8 cellular contexts compared by ENCODE assay signal in the genomic region with DNA sequence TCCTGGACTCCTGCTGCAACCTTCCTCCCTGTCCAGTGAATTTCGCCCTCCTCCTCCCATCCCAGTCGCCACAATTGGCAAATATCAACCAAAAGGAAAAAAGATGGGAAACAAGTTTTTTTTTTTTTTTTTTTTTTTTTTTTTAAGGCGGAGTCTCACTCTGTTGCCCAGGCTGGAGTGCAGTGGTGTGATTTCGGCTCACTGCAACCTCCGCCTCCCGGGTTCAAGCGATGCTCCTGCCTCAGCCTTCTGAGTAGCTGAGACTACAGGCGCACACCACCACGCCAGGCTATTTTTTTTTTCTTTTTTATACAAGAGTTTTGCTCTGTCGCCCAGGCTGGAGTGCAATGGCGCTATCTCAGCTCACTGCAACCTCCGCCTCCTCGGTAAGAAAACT. TPM values are rescaled to one million over a fixed set of nuclear protein-coding genes. Genes with fewer than 3 reads are reported as not detected.
DNase-seq lines count a peak whose midpoint lies in the region; ATAC-seq and TF ChIP-seq lines count a peak whose summit lies in the region.
"Not testable (repeated sequence)": the region's sequence is repeated elsewhere in the genome, so short reads cannot be mapped to it uniquely, and the experiment has no call there.

No MANE protein-coding gene starts in this region.

- H3K9me3 Mint-ChIP-seq in activated T-cell treated with anti-CD3 and anti-CD28 coated beads, Interleukin-2, amount 50 U/mL, for 72 hours; natural killer cell: not testable (repeated sequence)

- not testable (repeated sequence) for H3K9me3 ChIP-seq in GM23248 (ENCODE audit: low read depth); PC-3 (ENCODE audit: low read length); cardiac muscle cell (ENCODE audit: low read depth); gastrocnemius medialis

- H3K4me3 Mint-ChIP-seq in activated T-cell treated with anti-CD3 and anti-CD28 coated beads, Interleukin-2, amount 50 U/mL, for 72 hours, result peak overlapping the region; percentile 67 to 85
- peak overlapping the region; percentile 56 for H3K4me3 Mint-ChIP-seq in natural killer cell

- H3K27ac Mint-ChIP-seq in activated T-cell treated with anti-CD3 and anti-CD28 coated beads, Interleukin-2, amount 50 U/mL, for 72 hours; natural killer cell: not testable (repeated sequence)

- 4 to 5% methylated on average over 10 to 13 of the region's 13 CpGs for WGBS in GM23248 (ENCODE audit: low coverage in 1 of 2, low lambda C conversion rate in 2 of 2, missing lambda C conversion rate in 2 of 2), 2 experiments

- H3K4me2 ChIP-seq in GM23248 (ENCODE audit: unreplicated experiment) (peak overlapping the region; percentile 75), PC-3 (ENCODE audit: low read length) (peak overlapping the region; percentile 68)

- not testable (repeated sequence) for H3K9me2 ChIP-seq in GM23248 (ENCODE audit: insufficient read depth); PC-3 (replicated peaks; ENCODE audit: low read length)

- not testable (repeated sequence) for ATAC-seq in PC-3; activated T-cell treated with anti-CD3 and anti-CD28 coated beads, Interleukin-2, amount 50 U/mL, for 72 hours (replicated peaks in 1 of 2); natural killer cell
- peak in 1 of 2 donors; percentile 25 for ATAC-seq in gastrocnemius medialis

- H3K27ac ChIP-seq in 22Rv1 (peak overlapping the region; percentile 76), GM23248 (0 out of 2 replicates have a peak overlapping the region, but pooled peaks have one; percentile 19), PC-3 (ENCODE audit: low read length) (0 out of 2 replicates have a peak overlapping the region, but pooled peaks have one; percentile 17), cardiac muscle cell (peak overlapping the region; percentile 66)
- H3K27ac ChIP-seq in gastrocnemius medialis, result not testable (repeated sequence)

- intact Hi-C loops in PC-3 (cut with micrococcal nuclease) (loop anchor here (10.0 kb wide), 1 partner anchor 49 kb away; no protein-coding TSS in a partner anchor), natural killer cell (cut with micrococcal nuclease) (loop anchor here (1.0 to 5.0 kb wide), 3 partner anchors 10 to 89 kb away; partner anchors contain the start of genes GGA1, NOL12 and PDXP)
- intact Hi-C loops in gastrocnemius medialis (cut with DNase I; ENCODE audit: low total_unique reads), result not testable (repeated sequence)

- in situ Hi-C loops in GM23248 (cut with MboI), result not testable (repeated sequence)
- in situ Hi-C loops in gastrocnemius medialis (cut with MboI; ENCODE audit: low sequenced_read_pairs in 4 of 4), result loop anchor here in 1 of 4 donors (10.0 kb wide), 1 partner anchor 71 kb away; no protein-coding TSS in a partner anchor

- not testable (repeated sequence) for TF ChIP-seq CTCF in 22Rv1 (IDR thresholded peaks at IDR 0.05); PC-3 (conservative IDR thresholded peaks at IDR 0.05; ENCODE audit: low read depth, low read length); choroid plexus epithelial cell (conservative IDR thresholded peaks at IDR 0.05; ENCODE audit: low read depth, low read length); cardiac muscle cell (IDR thresholded peaks at IDR 0.05; ENCODE audit: low read depth, low read length); natural killer cell (IDR thresholded peaks at IDR 0.05); gastrocnemius medialis (IDR thresholded peaks at IDR 0.05 in 4 of 5, conservative IDR thresholded peaks at IDR 0.05 in 1 of 5)

- DNase-seq in GM23248; PC-3; activated T-cell treated with anti-CD3 and anti-CD28 coated beads, Interleukin-2, amount 50 U/mL, for 72 hours; choroid plexus epithelial cell (ENCODE audit: low read depth); cardiac muscle cell (ENCODE audit: low read depth in 1 of 2, low spot score in 1 of 2); natural killer cell; gastrocnemius medialis: not testable (repeated sequence)

- peaks cover 18% of the 10 kb centered on the region for H3K4me1 Mint-ChIP-seq in activated T-cell treated with anti-CD3 and anti-CD28 coated beads, Interleukin-2, amount 50 U/mL, for 72 hours (ENCODE audit: low read depth)
- peaks cover 19 to 21% of the 10 kb centered on the region in 2 donors for H3K4me1 Mint-ChIP-seq in natural killer cell

- POLR2A ChIA-PET in PC-3 (lab: Charles Lee; ENCODE audit: unreplicated experiment), result not testable (repeated sequence)

- CTCF ChIA-PET in PC-3 (lab: Charles Lee), result interaction anchor here (0.7 to 1.2 kb wide), 2 partner anchors 53 to 257 kb away, joined by 3 read pairs; partner anchors contain the start of gene POLR2F

- H3K36me3 ChIP-seq in GM23248 (ENCODE audit: low read depth); PC-3 (ENCODE audit: low read depth, low read length); cardiac muscle cell: not testable (repeated sequence)
- peaks cover 0 to 33% of the 10 kb centered on the region in 2 donors for H3K36me3 ChIP-seq in gastrocnemius medialis

- not testable (repeated sequence) for H3K79me2 ChIP-seq in GM23248 (ENCODE audit: insufficient read depth); PC-3 (ENCODE audit: low read length)

- H2AFZ ChIP-seq in GM23248 (peak overlapping the region; percentile 76), PC-3 (ENCODE audit: low read length) (0 out of 2 replicates have a peak overlapping the region, but pooled peaks have one; percentile 43)

- H3F3A ChIP-seq in GM23248 (ENCODE audit: insufficient read depth); PC-3 (ENCODE audit: low read length, unreplicated experiment): not testable (repeated sequence)

- H3K27me3 ChIP-seq in GM23248 (replicated peaks; ENCODE audit: insufficient read depth); PC-3 (ENCODE audit: low read length); cardiac muscle cell; gastrocnemius medialis: not testable (repeated sequence)

- not testable (repeated sequence) for TF ChIP-seq POLR2A in gastrocnemius medialis (IDR thresholded peaks at IDR 0.05)

- not testable (repeated sequence) for BruUV-seq in PC-3 (replicated peaks; lab: Mats Ljungman, UMichigan)

- not testable (repeated sequence) for H3K27me3 Mint-ChIP-seq in activated T-cell treated with anti-CD3 and anti-CD28 coated beads, Interleukin-2, amount 50 U/mL, for 72 hours (ENCODE audit: low read depth); natural killer cell (ENCODE audit: low read depth in 2 of 2)

- not testable (repeated sequence) for H3K4me1 ChIP-seq in GM23248 (ENCODE audit: insufficient read depth); cardiac muscle cell (ENCODE audit: low read depth)
- H3K4me1 ChIP-seq in PC-3 (ENCODE audit: insufficient read depth, low read length), result peaks cover 16% of the 10 kb centered on the region
- H3K4me1 ChIP-seq in gastrocnemius medialis, result peaks cover 7 to 11% of the 10 kb centered on the region in 2 donors

- not testable (repeated sequence) for H3K36me3 Mint-ChIP-seq in activated T-cell treated with anti-CD3 and anti-CD28 coated beads, Interleukin-2, amount 50 U/mL, for 72 hours (ENCODE audit: insufficient read depth in 2 of 2); natural killer cell

- H3K4me3 ChIP-seq in GM23248, result peak overlapping the region; percentile 70
- H3K4me3 ChIP-seq in PC-3 (ENCODE audit: low read length), result peak overlapping the region; percentile 13; the same call in 1 of the 2 replicates
- peak overlapping the region; percentile 52 for H3K4me3 ChIP-seq in choroid plexus epithelial cell (ENCODE audit: low read depth, low read length)
- not testable (repeated sequence) for H3K4me3 ChIP-seq in cardiac muscle cell
- H3K4me3 ChIP-seq in gastrocnemius medialis, result peak overlapping the region; percentile 21 to 43 (median 34)

- peak overlapping the region; percentile 49 for H3K9ac ChIP-seq in GM23248
- H3K9ac ChIP-seq in PC-3 (ENCODE audit: low read length), result not testable (repeated sequence)

- not testable (repeated sequence) for H4K20me1 ChIP-seq in GM23248 (ENCODE audit: insufficient read depth); PC-3 (ENCODE audit: low read length)

RNA-seq across cellular contexts. Expression of gene TRIOBP, which starts 0.6 kb away (rescaled TPM):
- total RNA-seq in GM23248 (2014; rRNA removed; shearing (Covaris generic)), result 127 and 135 TPM in 2 replicates
- 123 and 130 TPM in 2 replicates for polyA plus RNA-seq in GM23248 (2016; fragmentation: Nextera tagmentation; extraction: Ambion mirVana)
- total RNA-seq in PC-3 (2014; rRNA removed), result 64.5 and 74.8 TPM in 2 replicates
- 10 to 100 TPM; 25.4 to 28.6 TPM for total RNA-seq in activated T-cell treated with anti-CD3 and anti-CD28 coated beads, Interleukin-2, amount 50 U/mL, for 72 hours
- 160 and 202 TPM in 2 replicates for total RNA-seq in cardiac muscle cell
- polyA plus RNA-seq in cardiac muscle cell, result 150 and 191 TPM in 2 replicates
- total RNA-seq in natural killer cell, result 10 to 100 TPM; 25.1 to 38.5 (median 25.8) TPM
- 10 to 100 TPM; 21.7 to 38.2 (median 30.3) TPM for total RNA-seq in gastrocnemius medialis

RNA-seq across cellular contexts. Expression of gene NOL12, which starts 10.1 kb away (rescaled TPM):
- 4.9 and 19.1 TPM in 2 replicates for total RNA-seq in GM23248 (2014; rRNA removed; shearing (Covaris generic))
- polyA plus RNA-seq in GM23248 (2016; fragmentation: Nextera tagmentation; extraction: Ambion mirVana), result 24.9 and 25.1 TPM in 2 replicates
- total RNA-seq in PC-3 (2014; rRNA removed), result 32.9 and 45.4 TPM in 2 replicates
- total RNA-seq in activated T-cell treated with anti-CD3 and anti-CD28 coated beads, Interleukin-2, amount 50 U/mL, for 72 hours, result 10 to 100 TPM; 31.3 to 36.3 TPM
- 36.0 and 38.3 TPM in 2 replicates for total RNA-seq in cardiac muscle cell
- 21.9 and 34.2 TPM in 2 replicates for polyA plus RNA-seq in cardiac muscle cell
- total RNA-seq in natural killer cell, result 10 to 100 TPM; 28.0 to 45.1 (median 39.0) TPM
- total RNA-seq in gastrocnemius medialis, result 10 to 100 TPM; 10.0 to 21.7 (median 16.6) TPM

RNA-seq across cellular contexts. Expression of gene LGALS1, which starts 20.8 kb away (rescaled TPM):
- 5,290 and 7,830 TPM in 2 replicates for total RNA-seq in GM23248 (2014; rRNA removed; shearing (Covaris generic))
- 6,727 and 6,984 TPM in 2 replicates for polyA plus RNA-seq in GM23248 (2016; fragmentation: Nextera tagmentation; extraction: Ambion mirVana)
- total RNA-seq in PC-3 (2014; rRNA removed), result 1,612 and 2,325 TPM in 2 replicates
- total RNA-seq in activated T-cell treated with anti-CD3 and anti-CD28 coated beads, Interleukin-2, amount 50 U/mL, for 72 hours, result 100 to 1,000 TPM; 303 to 803 TPM
- total RNA-seq in cardiac muscle cell, result 6.6 and 24.5 TPM in 2 replicates
- polyA plus RNA-seq in cardiac muscle cell, result 8.1 and 37.3 TPM in 2 replicates
- 100 to 1,000 TPM; 195 to 218 (median 214) TPM for total RNA-seq in natural killer cell
- 1,000 to 10,000 TPM in 3 of 4 donors, 100 to 1,000 TPM in 1; 561 to 1,888 (median 1,101) TPM for total RNA-seq in gastrocnemius medialis

RNA-seq across cellular contexts. Expression of gene PDXP, which starts 37.7 kb away (rescaled TPM):
- 17.5 and 17.7 TPM in 2 replicates for total RNA-seq in GM23248 (2014; rRNA removed; shearing (Covaris generic))
- polyA plus RNA-seq in GM23248 (2016; fragmentation: Nextera tagmentation; extraction: Ambion mirVana) (1.9 and 2.1 TPM in 2 replicates), cardiac muscle cell (88.0 and 117 TPM in 2 replicates)
- total RNA-seq in PC-3 (2014; rRNA removed) (36.9 and 51.3 TPM in 2 replicates), cardiac muscle cell (48.5 and 62.5 TPM in 2 replicates), natural killer cell (10 to 100 TPM in 2 of 3 donors, 1 to 10 TPM in 1; 8.3 to 14.2 (median 13.4) TPM), gastrocnemius medialis (10 to 100 TPM; 10.3 to 28.7 (median 16.6) TPM)
- 10 to 100 TPM; 14.8 to 17.2 TPM for total RNA-seq in activated T-cell treated with anti-CD3 and anti-CD28 coated beads, Interleukin-2, amount 50 U/mL, for 72 hours

RNA-seq across cellular contexts. Expression of gene SH3BP1, which starts 56.8 kb away (rescaled TPM):
- total RNA-seq in GM23248 (2014; rRNA removed; shearing (Covaris generic)), result 2.4 and 9.9 TPM in 2 replicates
- polyA plus RNA-seq in GM23248 (2016; fragmentation: Nextera tagmentation; extraction: Ambion mirVana) (0.81 and 0.89 TPM in 2 replicates), cardiac muscle cell (15.0 and 20.7 TPM in 2 replicates)
- total RNA-seq in PC-3 (2014; rRNA removed) (18.0 and 23.2 TPM in 2 replicates), cardiac muscle cell (24.3 and 51.9 TPM in 2 replicates), natural killer cell (100 to 1,000 TPM; 163 to 189 (median 163) TPM), gastrocnemius medialis (1 to 10 TPM in 3 of 4 donors, not detected in 1; 1.1 to 1.8 (median 1.6) TPM)
- total RNA-seq in activated T-cell treated with anti-CD3 and anti-CD28 coated beads, Interleukin-2, amount 50 U/mL, for 72 hours, result 100 to 1,000 TPM in 1 of 2 donors, 10 to 100 TPM in 1; 99.0 to 103 TPM
